8 cellular contexts compared by ENCODE assay signal in genomic region chr6:49462927-49463611, GRCh38. TPM values are rescaled to one million over a fixed set of nuclear protein-coding genes. Genes with fewer than 3 reads are reported as not detected.
DNase-seq lines count a peak whose midpoint lies in the region; ATAC-seq and TF ChIP-seq lines count a peak whose summit lies in the region.

Gene CENPQ (plus strand): TSS chr6:49463370. CDS start chr6:49470177, 6,807 bp downstream.
Gene MMUT (minus strand): TSS chr6:49463253. CDS start chr6:49459466, 3,787 bp downstream.

- peak within 1 kb of the TSS; percentile 96 for H3K4me3 Mint-ChIP-seq in T-helper 1 cell treated with Interleukin-12 subunit alpha and Interleukin-12 subunit beta and Interleukin-4 antibody, amounts not matched to agents 30 μg/mL and 1 μg/mL, for 36 hours
- peak within 1 kb of the TSS; percentile 98 for H3K4me3 Mint-ChIP-seq in progenitor cell of endocrine pancreas (ENCODE audit: low read depth)

- intact Hi-C loops in left ventricle myocardium inferior (cut with micrococcal nuclease), result no loop called here

- TF ChIP-seq CTCF in GM13977 (IDR thresholded peaks at IDR 0.05; ENCODE audit: extremely low read depth, insufficient read depth, missing control alignments), result no peak
- TF ChIP-seq CTCF in left ventricle myocardium inferior (IDR thresholded peaks at IDR 0.05; ENCODE audit: borderline replicate concordance), result no peak
- TF ChIP-seq CTCF in progenitor cell of endocrine pancreas (IDR thresholded peaks at IDR 0.05; ENCODE audit: unreplicated experiment), result no peak

- peaks cover 11% of the 10 kb centered on the region for H3K36me3 ChIP-seq in left ventricle myocardium inferior

- H3K9me3 ChIP-seq in left ventricle myocardium inferior (replicated peaks), result no peaks in the 10 kb centered on the region

- no peaks in the 10 kb centered on the region for H3K27me3 Mint-ChIP-seq in T-helper 1 cell treated with Interleukin-12 subunit alpha and Interleukin-12 subunit beta and Interleukin-4 antibody, amounts not matched to agents 30 μg/mL and 1 μg/mL, for 36 hours (ENCODE audit: low read depth)
- H3K27me3 Mint-ChIP-seq in progenitor cell of endocrine pancreas, result no peaks in the 10 kb centered on the region

- peak within 1 kb of the TSS; percentile 88 for H3K27ac ChIP-seq in left ventricle myocardium inferior (replicated peaks)

- no peaks in the 10 kb centered on the region for H3K9me3 Mint-ChIP-seq in T-helper 1 cell treated with Interleukin-12 subunit alpha and Interleukin-12 subunit beta and Interleukin-4 antibody, amounts not matched to agents 30 μg/mL and 1 μg/mL, for 36 hours
- no peaks in the 10 kb centered on the region for H3K9me3 Mint-ChIP-seq in progenitor cell of endocrine pancreas (ENCODE audit: low read depth)

- H3K36me3 Mint-ChIP-seq in T-helper 1 cell treated with Interleukin-12 subunit alpha and Interleukin-12 subunit beta and Interleukin-4 antibody, amounts not matched to agents 30 μg/mL and 1 μg/mL, for 36 hours (ENCODE audit: low read depth), result peaks cover 7% of the 10 kb centered on the region
- peaks cover 2% of the 10 kb centered on the region for H3K36me3 Mint-ChIP-seq in progenitor cell of endocrine pancreas (ENCODE audit: insufficient read depth)

- ATAC-seq in HG02884 (IDR thresholded peaks at IDR 0.05; ENCODE audit: unreplicated experiment), result peak; percentile 97

- H3K27ac Mint-ChIP-seq in T-helper 1 cell treated with Interleukin-12 subunit alpha and Interleukin-12 subunit beta and Interleukin-4 antibody, amounts not matched to agents 30 μg/mL and 1 μg/mL, for 36 hours, result peak within 1 kb of the TSS; percentile 98
- peak within 1 kb of the TSS; percentile 99 for H3K27ac Mint-ChIP-seq in progenitor cell of endocrine pancreas

- in situ Hi-C loops in GM13977 (cut with MboI; ENCODE audit: low pct_unique_long_range_greater_than_20kb, low sequenced_read_pairs, unreplicated experiment), result no loop called here

- H3K4me3 ChIP-seq in left ventricle myocardium inferior, result peak within 1 kb of the TSS; percentile 88

- H3K4me1 Mint-ChIP-seq in T-helper 1 cell treated with Interleukin-12 subunit alpha and Interleukin-12 subunit beta and Interleukin-4 antibody, amounts not matched to agents 30 μg/mL and 1 μg/mL, for 36 hours (ENCODE audit: low read depth), result peaks cover 33% of the 10 kb centered on the region
- peaks cover 17% of the 10 kb centered on the region for H3K4me1 Mint-ChIP-seq in progenitor cell of endocrine pancreas (ENCODE audit: low read depth)

- peak; percentile 86 for DNase-seq in GM13977 (ENCODE audit: low spot score)
- DNase-seq in NCI-H1694 (lab: John Stamatoyannopoulos, UW), result peak; percentile 92
- DNase-seq in amniotic stem cell (lab: John Stamatoyannopoulos, UW), result peak; percentile 94
- DNase-seq in left ventricle myocardium inferior, result peak; percentile 89
- peak; percentile 84 for DNase-seq in progenitor cell of endocrine pancreas (ENCODE audit: low spot score, unreplicated experiment)
- DNase-seq in ureter (ENCODE audit: low spot score), result peak; percentile 95

- peaks cover 51% of the 10 kb centered on the region for H3K4me1 ChIP-seq in left ventricle myocardium inferior

- H3K27me3 ChIP-seq in left ventricle myocardium inferior (ENCODE audit: low read depth), result no peaks in the 10 kb centered on the region

RNA-seq across cellular contexts. Expression of gene CENPQ, which starts in this region (rescaled TPM):
- 6.0 TPM for total RNA-seq in left ventricle myocardium inferior
- 7.8 and 8.0 TPM in 2 replicates for total RNA-seq in progenitor cell of endocrine pancreas
- 3.5 TPM for total RNA-seq in ureter

RNA-seq across cellular contexts. Expression of gene MMUT, which starts in this region (rescaled TPM):
- total RNA-seq in left ventricle myocardium inferior (38.3 TPM), progenitor cell of endocrine pancreas (26.4 and 26.6 TPM in 2 replicates), ureter (24.4 TPM)

Comparison
In these comparisons a context has a peak if more than half of its experiments do, and no peak if none do; other contexts are left out.
1. Peak in every context shown above with its lines: DNase-seq, ATAC-seq, H3K4me3 ChIP-seq and H3K27ac ChIP-seq.